In the genomic region with DNA sequence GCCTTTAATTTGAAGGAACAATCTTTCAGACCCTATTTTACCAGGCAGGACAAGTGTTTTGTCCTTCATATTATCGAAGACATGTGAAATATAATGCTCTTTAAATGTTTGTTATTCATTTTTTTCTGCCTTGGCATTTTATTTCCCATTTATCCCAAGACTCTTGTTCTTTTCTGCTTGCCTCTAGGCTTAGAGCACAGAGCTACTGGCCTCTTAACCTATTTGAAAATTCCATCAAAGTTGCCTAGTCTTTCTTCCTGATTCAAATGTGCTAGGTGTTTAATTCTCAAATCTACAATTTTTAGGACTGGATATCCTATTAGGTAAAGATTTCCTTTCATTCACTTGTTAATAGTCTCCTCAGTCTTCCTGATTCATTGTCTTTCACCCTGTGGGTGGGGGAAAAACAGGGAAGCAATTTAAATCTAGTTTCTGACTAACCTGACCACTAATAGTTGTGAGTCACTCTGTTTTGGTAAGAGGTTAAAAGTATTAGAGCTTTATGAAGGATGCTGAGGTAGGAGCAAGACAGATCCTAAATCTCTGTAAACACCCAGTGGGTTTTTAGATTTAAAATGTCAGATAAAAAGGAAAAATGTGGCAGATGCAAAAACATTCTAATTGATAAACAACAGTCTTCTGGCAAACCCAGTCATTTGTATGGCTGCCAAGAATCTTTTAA, we compare ENCODE assay signal across 11 cellular contexts. TPM values are rescaled to one million over a fixed set of nuclear protein-coding genes. Genes with fewer than 3 reads are reported as not detected.
A peak's percentile ranks its signal among the peaks of the same experiment; 100 is the strongest.
DNase-seq lines count a peak whose midpoint lies in the region; ATAC-seq and TF ChIP-seq lines count a peak whose summit lies in the region.
"Had no signal": no experiment of that assay in that cellular context is flagged by ENCODE, and none has a peak within 500 bp of the region (broad histone marks: within the 10 kb centered on the region; RNA-seq: fewer than 3 reads in every experiment).

No MANE protein-coding gene starts in this region.

- CTCF ChIA-PET in CD4-positive, alpha-beta memory T cell (lab: Charles Lee; ENCODE audit: partially characterized antibody) = no interaction called here

- POLR2A ChIA-PET in CD4-positive, alpha-beta memory T cell (lab: Charles Lee; ENCODE audit: partially characterized antibody) = no interaction called here

- no peak overlapping the region for H3K4me3 Mint-ChIP-seq in nephron
- H3K4me3 Mint-ChIP-seq in CD4-positive, alpha-beta memory T cell = no peak overlapping the region
- H3K4me3 Mint-ChIP-seq in effector memory CD8-positive, alpha-beta T cell = no peak overlapping the region

- in situ Hi-C loops in astrocyte of the spinal cord (cut with HindIII; ENCODE audit: low sequenced_read_pairs) = no loop called here

- H3K36me3 ChIP-seq in CD4-positive, alpha-beta memory T cell (ENCODE audit: insufficient read depth, low read length) = no peaks in the 10 kb centered on the region
- H3K36me3 ChIP-seq in WERI-Rb-1 = no peaks in the 10 kb centered on the region
- H3K36me3 ChIP-seq: Peyer's patch had no signal

- 70% methylated on average over 1 of the region's 1 CpG for WGBS in right cardiac atrium

- TF ChIP-seq CTCF in astrocyte of the spinal cord (IDR thresholded peaks at IDR 0.05; ENCODE audit: low read depth, low read length) (no peak), nephron (IDR thresholded peaks at IDR 0.05; ENCODE audit: unreplicated experiment in 3 of 3) (no peak), WERI-Rb-1 (IDR thresholded peaks at IDR 0.05; ENCODE audit: low read depth, low read length) (no peak)

- peak overlapping the region in 2 of 3 experiments; percentile 9 to 15 for H3K27ac Mint-ChIP-seq in nephron
- H3K27ac Mint-ChIP-seq in CD4-positive, alpha-beta memory T cell = no peak overlapping the region
- H3K27ac Mint-ChIP-seq in effector memory CD8-positive, alpha-beta T cell = no peak overlapping the region

- peak; percentile 75 for DNase-seq in EL
- DNase-seq in HS-5 (ENCODE audit: low read depth) = peak; percentile 55
- DNase-seq in astrocyte of the spinal cord (ENCODE audit: low read depth, low spot score) = peak; percentile 84
- no peak for DNase-seq in CD4-positive, alpha-beta memory T cell
- DNase-seq in WERI-Rb-1 = no peak
- no peak for DNase-seq in right cardiac atrium
- no peak for DNase-seq in effector memory CD8-positive, alpha-beta T cell
- DNase-seq: H7, Peyer's patch had no signal

- no peaks in the 10 kb centered on the region for H3K9me3 ChIP-seq in CD4-positive, alpha-beta memory T cell (ENCODE audit: control insufficient read depth in 1 of 2, low read length in 2 of 2)
- H3K9me3 ChIP-seq in WERI-Rb-1 (ENCODE audit: severe bottlenecking) (no peaks in the 10 kb centered on the region), right cardiac atrium (ENCODE audit: control insufficient read depth, low read length) (no peaks in the 10 kb centered on the region)
- H3K9me3 ChIP-seq: Peyer's patch had no signal

- intact Hi-C loops in CD4-positive, alpha-beta memory T cell (cut with micrococcal nuclease) = no loop called here
- intact Hi-C loops in right cardiac atrium (cut with DNase I) = loop anchor here in 1 of 4 donors (10.0 kb wide), 1 partner anchor 87 kb away; no protein-coding TSS in a partner anchor

- no peaks in the 10 kb centered on the region for H3K9me3 Mint-ChIP-seq in nephron
- H3K9me3 Mint-ChIP-seq in CD4-positive, alpha-beta memory T cell = peaks cover 0 to 2% (median 0%) of the 10 kb centered on the region in 8 donors
- no peaks in the 10 kb centered on the region for H3K9me3 Mint-ChIP-seq in effector memory CD8-positive, alpha-beta T cell

- H3K4me3 ChIP-seq in astrocyte of the spinal cord (ENCODE audit: low read depth, low read length) (no peak overlapping the region), WERI-Rb-1 (ENCODE audit: low read depth, low read length) (no peak overlapping the region), right cardiac atrium (ENCODE audit: low read length) (no peak overlapping the region)
- H3K4me3 ChIP-seq in CD4-positive, alpha-beta memory T cell (ENCODE audit: low read length in 2 of 2) = no peak overlapping the region
- H3K4me3 ChIP-seq: Peyer's patch had no signal

- no peaks in the 10 kb centered on the region for H3K36me3 Mint-ChIP-seq in nephron (ENCODE audit: low read depth)
- H3K36me3 Mint-ChIP-seq in CD4-positive, alpha-beta memory T cell = no peaks in the 10 kb centered on the region
- H3K36me3 Mint-ChIP-seq in effector memory CD8-positive, alpha-beta T cell (ENCODE audit: insufficient read depth) = peaks cover 3% of the 10 kb centered on the region

- ATAC-seq in right cardiac atrium = no peak
- ATAC-seq in effector memory CD8-positive, alpha-beta T cell (replicated peaks) = no peak

- H3K4me1 Mint-ChIP-seq in nephron = peaks cover 7% of the 10 kb centered on the region
- H3K4me1 Mint-ChIP-seq in CD4-positive, alpha-beta memory T cell = peaks cover 0 to 1% (median 0%) of the 10 kb centered on the region in 4 donors
- no peaks in the 10 kb centered on the region for H3K4me1 Mint-ChIP-seq in effector memory CD8-positive, alpha-beta T cell (ENCODE audit: low read depth in 2 of 2)

- no peaks in the 10 kb centered on the region for H3K4me1 ChIP-seq in CD4-positive, alpha-beta memory T cell (ENCODE audit: insufficient read depth, low read length)
- no peaks in the 10 kb centered on the region for H3K4me1 ChIP-seq in right cardiac atrium (ENCODE audit: control insufficient read depth, insufficient read depth, low read length)
- H3K4me1 ChIP-seq: Peyer's patch had no signal

- H3K27me3 Mint-ChIP-seq in nephron (ENCODE audit: low read depth) = no peaks in the 10 kb centered on the region
- H3K27me3 Mint-ChIP-seq in CD4-positive, alpha-beta memory T cell = no peaks in the 10 kb centered on the region
- no peaks in the 10 kb centered on the region for H3K27me3 Mint-ChIP-seq in effector memory CD8-positive, alpha-beta T cell

- no peaks in the 10 kb centered on the region for H3K27me3 ChIP-seq in CD4-positive, alpha-beta memory T cell (ENCODE audit: insufficient read depth, low read length)
- H3K27me3 ChIP-seq in WERI-Rb-1 (ENCODE audit: insufficient read depth, low read depth, severe bottlenecking) (no peaks in the 10 kb centered on the region), right cardiac atrium (ENCODE audit: control insufficient read depth, insufficient read depth) (no peaks in the 10 kb centered on the region)
- H3K27me3 ChIP-seq: Peyer's patch had no signal

- no peak overlapping the region for H3K27ac ChIP-seq in CD4-positive, alpha-beta memory T cell (ENCODE audit: low read depth, low read length)
- no peak overlapping the region for H3K27ac ChIP-seq in WERI-Rb-1
- no peak overlapping the region for H3K27ac ChIP-seq in right cardiac atrium (ENCODE audit: low read length)

RNA-seq across cellular contexts. Expression of a gene that starts 1.5 kb away (rescaled TPM):
- not detected for total RNA-seq in CD4-positive, alpha-beta memory T cell
- polyA plus RNA-seq in CD4-positive, alpha-beta memory T cell = not detected
- total RNA-seq in right cardiac atrium = not detected
- not detected for polyA plus RNA-seq in right cardiac atrium
- total RNA-seq: activated CD8-positive, alpha-beta memory T cell treated with anti-CD3 and anti-CD28 coated beads for 36 hours; H7; Peyer's patch had no signal

RNA-seq across cellular contexts. Expression of a gene that starts 43.3 kb away (rescaled TPM):
- total RNA-seq in CD4-positive, alpha-beta memory T cell = not detected
- polyA plus RNA-seq in CD4-positive, alpha-beta memory T cell = not detected
- not detected for total RNA-seq in right cardiac atrium
- polyA plus RNA-seq in right cardiac atrium = 0.57 TPM
- total RNA-seq: activated CD8-positive, alpha-beta memory T cell treated with anti-CD3 and anti-CD28 coated beads for 36 hours; H7; Peyer's patch had no signal

RNA-seq across cellular contexts. Expression of a gene that starts 52.2 kb away (rescaled TPM):
- total RNA-seq in CD4-positive, alpha-beta memory T cell = not detected
- under 1 TPM in 1 of 2 donors, not detected in 1; 0.22 TPM for polyA plus RNA-seq in CD4-positive, alpha-beta memory T cell
- total RNA-seq in right cardiac atrium = under 1 TPM in 1 of 4 donors, not detected in 3; 0.26 TPM
- polyA plus RNA-seq in right cardiac atrium = not detected
- total RNA-seq: activated CD8-positive, alpha-beta memory T cell treated with anti-CD3 and anti-CD28 coated beads for 36 hours; H7; Peyer's patch had no signal

Comparison
In these comparisons a context has a peak if more than half of its experiments do, and no peak if none do; other contexts are left out.
1. DNase-seq: peak in EL (single experiment), HS-5 (single experiment) and astrocyte of the spinal cord (single experiment); none in CD4-positive, alpha-beta memory T cell (0 of 5), WERI-Rb-1 (single experiment), right cardiac atrium (0 of 3) and effector memory CD8-positive, alpha-beta T cell (0 of 3).
2. H3K27ac Mint-ChIP-seq: peak in nephron (2 of 3); none in CD4-positive, alpha-beta memory T cell (0 of 7) and effector memory CD8-positive, alpha-beta T cell (0 of 2).